8 cellular contexts compared by ENCODE assay signal in genomic region chr9:120792898-120793765, GRCh38. TPM values are rescaled to one million over a fixed set of nuclear protein-coding genes. Genes with fewer than 3 reads are reported as not detected.
A peak's percentile ranks its signal among the peaks of the same experiment; 100 is the strongest.
DNase-seq lines count a peak whose midpoint lies in the region; ATAC-seq and TF ChIP-seq lines count a peak whose summit lies in the region.

FBXW2 (minus strand) TSS chr9:120793416; CDS start chr9:120788258, 5,158 bp downstream.

- in situ Hi-C loops in GM23248 (cut with MboI), result no loop called here

- peak within 1 kb of the TSS; percentile 94 for H3K4me3 Mint-ChIP-seq in natural killer cell

- no peaks in the 10 kb centered on the region for H3K27me3 Mint-ChIP-seq in natural killer cell (ENCODE audit: low read depth in 2 of 2)

- peaks cover 45% of the 10 kb centered on the region for H3K36me3 ChIP-seq in DOHH2 (ENCODE audit: control insufficient read depth, low read length)
- peaks cover 15% of the 10 kb centered on the region; the same call in 1 of the 2 replicates for H3K36me3 ChIP-seq in GM23248 (ENCODE audit: low read depth)

- H3K27ac ChIP-seq in DOHH2 (ENCODE audit: low read depth, low read length) (peak within 1 kb of the TSS; percentile 71), GM23248 (peak within 1 kb of the TSS; percentile 93)

- H3K4me1 ChIP-seq in DOHH2 (ENCODE audit: control insufficient read depth, low read length), result peaks cover 38% of the 10 kb centered on the region
- H3K4me1 ChIP-seq in GM23248 (ENCODE audit: insufficient read depth), result peaks cover 19% of the 10 kb centered on the region

- peak within 1 kb of the TSS; percentile 99 for H3K4me3 ChIP-seq in DOHH2 (ENCODE audit: low read length)
- H3K4me3 ChIP-seq in GM23248, result peak within 1 kb of the TSS; percentile 83

- H3K9me3 ChIP-seq in DOHH2 (ENCODE audit: control insufficient read depth, insufficient read depth, low read length), result no peaks in the 10 kb centered on the region
- H3K9me3 ChIP-seq in GM23248 (ENCODE audit: low read depth), result no peaks in the 10 kb centered on the region

- intact Hi-C loops in natural killer cell (cut with micrococcal nuclease), result loop anchor here (2.0 to 5.0 kb wide), 2 partner anchors 50 to 144 kb away; partner anchors contain the start of gene PSMD5

- H4K20me1 ChIP-seq in DOHH2 (ENCODE audit: control insufficient read depth, insufficient read depth, low read depth, low read length) (no peaks in the 10 kb centered on the region), GM23248 (ENCODE audit: insufficient read depth) (no peaks in the 10 kb centered on the region)

- H3K9me3 Mint-ChIP-seq in natural killer cell, result no peaks in the 10 kb centered on the region

- peak within 1 kb of the TSS; percentile 81 for H2AFZ ChIP-seq in GM23248

- H3K4me2 ChIP-seq in DOHH2 (ENCODE audit: low read length) (peak within 1 kb of the TSS; percentile 83), GM23248 (ENCODE audit: unreplicated experiment) (peak within 1 kb of the TSS; percentile 98)

- no peak for TF ChIP-seq CTCF in DOHH2 (IDR thresholded peaks at IDR 0.05; ENCODE audit: low read depth, low read length, poor library complexity, severe bottlenecking)
- no peak for TF ChIP-seq CTCF in natural killer cell (IDR thresholded peaks at IDR 0.05)

- 0 out of 2 replicates have a peak, but pooled peaks cover 3% of the 10 kb centered on the region for H3F3A ChIP-seq in DOHH2 (ENCODE audit: control insufficient read depth, insufficient read depth)
- H3F3A ChIP-seq in GM23248 (ENCODE audit: insufficient read depth), result 0 out of 2 replicates have a peak, but pooled peaks cover 8% of the 10 kb centered on the region

- peaks cover 51 to 52% of the 10 kb centered on the region in 2 donors for H3K4me1 Mint-ChIP-seq in natural killer cell

- peak; percentile 97 for TF ChIP-seq POLR2A in Raji (IDR thresholded peaks at IDR 0.05; ENCODE audit: insufficient read depth, low read depth, low read length)

- peak; percentile 97 for DNase-seq in GM23248
- peak; percentile 78 to 83 for DNase-seq in Kasumi-1 (lab: John Stamatoyannopoulos, UW)
- peak; percentile 82 for DNase-seq in activated T-helper 9 cell treated with anti-CD3 and anti-CD28 coated beads, Interleukin-2, amount 50 U/mL, for 16 hours (ENCODE audit: low read depth)
- peak; percentile 82 for DNase-seq in fibroblast of peridontal ligament (ENCODE audit: extremely low read depth)
- peak; percentile 75 for DNase-seq in natural killer cell
- peak; percentile 63 to 79 (median 72) for DNase-seq in stimulated activated naive CD4-positive, alpha-beta T cell (lab: John Stamatoyannopoulos, UW)

- peak within 1 kb of the TSS; percentile 98 for H3K9ac ChIP-seq in GM23248

- H3K27ac Mint-ChIP-seq in natural killer cell, result peak within 1 kb of the TSS; percentile 87 to 96

- 1% methylated on average over 59 to 66 of the region's 72 CpGs for WGBS in GM23248 (ENCODE audit: low coverage in 1 of 2, low lambda C conversion rate in 2 of 2, missing lambda C conversion rate in 2 of 2), 2 experiments

- H3K79me2 ChIP-seq in DOHH2 (ENCODE audit: control insufficient read depth, low read length) (peaks cover 67% of the 10 kb centered on the region), GM23248 (ENCODE audit: insufficient read depth) (peaks cover 56% of the 10 kb centered on the region)

- H3K27me3 ChIP-seq in DOHH2 (ENCODE audit: control insufficient read depth, low read length) (no peaks in the 10 kb centered on the region), GM23248 (replicated peaks; ENCODE audit: insufficient read depth) (no peaks in the 10 kb centered on the region)

- peak; percentile 85 to 92 (median 87) for ATAC-seq in natural killer cell

- no peaks in the 10 kb centered on the region for H3K36me3 Mint-ChIP-seq in natural killer cell

- no peaks in the 10 kb centered on the region for H3K9me2 ChIP-seq in DOHH2 (replicated peaks; ENCODE audit: control insufficient read depth, low read length)
- H3K9me2 ChIP-seq in GM23248 (ENCODE audit: insufficient read depth), result no peaks in the 10 kb centered on the region

RNA-seq across cellular contexts. Expression of gene FBXW2, which starts in this region (rescaled TPM):
- 18.3 and 23.7 TPM in 2 replicates for total RNA-seq in GM23248 (2014; rRNA removed; shearing (Covaris generic))
- 45.5 and 47.1 TPM in 2 replicates for polyA plus RNA-seq in GM23248 (2016; fragmentation: Nextera tagmentation; extraction: Ambion mirVana)
- 100 to 1,000 TPM in 1 of 3 donors, 10 to 100 TPM in 2; 88.3 to 122 (median 92.6) TPM for total RNA-seq in natural killer cell

Comparison
In these comparisons a context has a peak if more than half of its experiments do, and no peak if none do; other contexts are left out.
1. Peak in every context shown above with its lines: DNase-seq, ATAC-seq, H3K4me3 ChIP-seq and H3K27ac ChIP-seq.